ENCODE assay signal across 6 cellular contexts in the genomic region with DNA sequence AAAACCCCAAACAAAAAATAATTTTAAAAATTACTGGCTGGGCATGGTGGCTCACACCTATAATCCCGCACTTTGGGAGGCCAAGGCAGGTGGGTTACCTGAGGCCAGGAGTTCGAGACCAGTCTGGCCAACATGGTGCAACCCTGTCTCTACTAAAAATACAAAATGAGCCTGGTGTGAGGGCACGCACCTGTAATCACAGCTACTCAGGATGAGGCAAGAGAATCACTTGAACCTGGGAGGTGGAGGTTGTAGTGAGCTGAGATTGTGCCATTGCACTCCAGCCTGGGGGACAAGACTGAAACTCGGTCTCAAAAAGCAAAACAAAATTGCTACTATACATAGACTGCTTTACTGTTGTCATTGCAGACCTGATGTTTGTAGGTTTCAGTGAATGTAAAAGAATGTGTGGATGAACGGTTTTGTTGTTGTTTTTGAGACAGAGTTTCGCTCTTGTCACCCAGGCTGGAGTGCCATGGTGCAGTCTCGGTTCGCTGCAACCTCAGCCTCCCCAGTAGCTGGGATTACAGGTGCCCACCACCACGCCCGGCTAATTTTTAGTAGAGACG. TPM values are rescaled to one million over a fixed set of nuclear protein-coding genes. Genes with fewer than 3 reads are reported as not detected.
A peak's percentile ranks its signal among the peaks of the same experiment; 100 is the strongest.
DNase-seq lines count a peak whose midpoint lies in the region; ATAC-seq, FAIRE-seq and TF ChIP-seq lines count a peak whose summit lies in the region.
"Not testable (repeated sequence)": the region's sequence is repeated elsewhere in the genome, so short reads cannot be mapped to it uniquely, and the experiment has no call there.

No MANE protein-coding gene starts in this region.

- not testable (repeated sequence) for H2AFZ ChIP-seq in endothelial cell of umbilical vein (ENCODE audit: low read depth, low read length)

- H3K9me1 ChIP-seq in endothelial cell of umbilical vein (replicated peaks; ENCODE audit: control insufficient read depth, extremely low read depth, insufficient read depth, low read length) = not testable (repeated sequence)

- H3K36me3 Mint-ChIP-seq in WTC11 (peaks cover 42% of the 10 kb centered on the region), nephron progenitor cell (ENCODE audit: low read depth) (peaks cover 75% of the 10 kb centered on the region)
- H3K36me3 Mint-ChIP-seq in activated naive CD4-positive, alpha-beta T cell treated with anti-CD3 and anti-CD28 coated beads, Interleukin-2, amount 50 U/mL, for 24 hours = peaks cover 16% of the 10 kb centered on the region

- H3K4me2 ChIP-seq in A549; endothelial cell of umbilical vein (ENCODE audit: insufficient read depth, low read length): not testable (repeated sequence)

- ATAC-seq in A549, WTC11: not testable (repeated sequence)

- H3K27me3 Mint-ChIP-seq in WTC11 (ENCODE audit: low read depth); activated naive CD4-positive, alpha-beta T cell treated with anti-CD3 and anti-CD28 coated beads, Interleukin-2, amount 50 U/mL, for 24 hours; nephron progenitor cell (ENCODE audit: low read depth, poor library complexity): not testable (repeated sequence)

- not testable (repeated sequence) for H3K27ac ChIP-seq in A549; endothelial cell of umbilical vein (ENCODE audit: insufficient read depth, low read depth, low read length)
- peak overlapping the region; percentile 2; the same call in 1 of the 2 replicates for H3K27ac ChIP-seq in RWPE1

- TF ChIP-seq RAD21 in A549 (conservative IDR thresholded peaks at IDR 0.05 in 1 of 2, IDR thresholded peaks at IDR 0.05 in 1 of 2) = not testable (repeated sequence)

- H3K79me2 ChIP-seq in endothelial cell of umbilical vein (ENCODE audit: control insufficient read depth, insufficient read depth, low read length) = not testable (repeated sequence)

- H3K4me1 Mint-ChIP-seq in WTC11 = not testable (repeated sequence)
- peaks cover 20% of the 10 kb centered on the region for H3K4me1 Mint-ChIP-seq in activated naive CD4-positive, alpha-beta T cell treated with anti-CD3 and anti-CD28 coated beads, Interleukin-2, amount 50 U/mL, for 24 hours
- H3K4me1 Mint-ChIP-seq in nephron progenitor cell = peaks cover 28% of the 10 kb centered on the region

- H3K36me3 ChIP-seq in endothelial cell of umbilical vein (ENCODE audit: control insufficient read depth in 2 of 2, extremely low read depth in 1 of 2, insufficient read depth in 2 of 2, low read length in 2 of 2) = peaks cover 13 to 16% of the 10 kb centered on the region in 2 experiments

- 94% methylated on average over 11 of the region's 11 CpGs for WGBS in A549 (ENCODE audit: missing lambda C conversion rate)

- H3K9me3 Mint-ChIP-seq in WTC11; activated naive CD4-positive, alpha-beta T cell treated with anti-CD3 and anti-CD28 coated beads, Interleukin-2, amount 50 U/mL, for 24 hours; nephron progenitor cell: not testable (repeated sequence)

- BruUV-seq in endothelial cell of umbilical vein (replicated peaks; lab: Mats Ljungman, UMichigan) = not testable (repeated sequence)

- H3K27ac Mint-ChIP-seq in WTC11 (peak overlapping the region; percentile 61; the same call in 1 of the 2 replicates), nephron progenitor cell (peak overlapping the region; percentile 84)
- peak overlapping the region; percentile 0 for H3K27ac Mint-ChIP-seq in activated naive CD4-positive, alpha-beta T cell treated with anti-CD3 and anti-CD28 coated beads, Interleukin-2, amount 50 U/mL, for 24 hours

- POLR2A ChIA-PET in A549 (lab: Yijun Ruan, JAX); RWPE1 (lab: Yijun Ruan, JAX; ENCODE audit: low non-redundant PET); endothelial cell of umbilical vein (lab: Charles Lee): not testable (repeated sequence)
- POLR2A ChIA-PET in WTC11 (lab: Charles Lee) = interaction anchor here (1.2 kb wide), 1 partner anchor 12 kb away, joined by 3 read pairs; no protein-coding TSS in a partner anchor

- H3K4me3 Mint-ChIP-seq in WTC11; activated naive CD4-positive, alpha-beta T cell treated with anti-CD3 and anti-CD28 coated beads, Interleukin-2, amount 50 U/mL, for 24 hours; nephron progenitor cell: not testable (repeated sequence)

- H4K20me1 ChIP-seq in endothelial cell of umbilical vein (replicated peaks; ENCODE audit: control insufficient read depth, extremely low read depth, insufficient read depth, low read length) = not testable (repeated sequence)

- H3K9ac ChIP-seq in endothelial cell of umbilical vein (replicated peaks; ENCODE audit: extremely low read depth, insufficient read depth, low read length) = not testable (repeated sequence)

- H3K9me3 ChIP-seq in A549; endothelial cell of umbilical vein (replicated peaks; ENCODE audit: control insufficient read depth, insufficient read depth, low read length): not testable (repeated sequence)

- not testable (repeated sequence) for TF ChIP-seq POLR2A in A549 (IDR thresholded peaks at IDR 0.05; ENCODE audit: low read length); endothelial cell of umbilical vein (IDR thresholded peaks at IDR 0.05; ENCODE audit: low read depth, low read length)

- not testable (repeated sequence) for H3K27me3 ChIP-seq in endothelial cell of umbilical vein (ENCODE audit: control insufficient read depth in 2 of 2, insufficient read depth in 2 of 2, low read length in 2 of 2)

- H3K4me3 ChIP-seq in A549; endothelial cell of umbilical vein (replicated peaks in 1 of 3; ENCODE audit: insufficient read depth in 1 of 3, low read depth in 1 of 3, low read length in 3 of 3): not testable (repeated sequence)

- intact Hi-C loops in endothelial cell of umbilical vein (cut with micrococcal nuclease) = not testable (repeated sequence)

- CTCF ChIA-PET in A549 (lab: Yijun Ruan, JAX) = interaction anchor here (1.1 kb wide), 2 partner anchors 112 kb away, joined by 4 read pairs; no protein-coding TSS in a partner anchor
- CTCF ChIA-PET in RWPE1 (lab: Yijun Ruan, JAX); WTC11 (lab: Charles Lee); endothelial cell of umbilical vein (lab: Charles Lee): not testable (repeated sequence)

- not testable (repeated sequence) for H3K4me1 ChIP-seq in A549; endothelial cell of umbilical vein (ENCODE audit: control insufficient read depth, extremely low read depth, insufficient read depth, low read length)

- TF ChIP-seq EP300 in A549 (IDR thresholded peaks at IDR 0.05) = not testable (repeated sequence)

- dilution Hi-C loops in endothelial cell of umbilical vein (cut with MboI; ENCODE audit: extremely low pct_ligation_motif_present, low sequenced_read_pairs) = not testable (repeated sequence)

- DNase-seq in A549 (ENCODE audit: low read depth in 1 of 2, low spot score in 1 of 2); RWPE1 (ENCODE audit: low spot score); WTC11 (ENCODE audit: low spot score); endothelial cell of umbilical vein (ENCODE audit: low read depth, low spot score); nephron progenitor cell: not testable (repeated sequence)

- not testable (repeated sequence) for TF ChIP-seq CTCF in A549 (IDR thresholded peaks at IDR 0.05); RWPE1 (conservative IDR thresholded peaks at IDR 0.05; ENCODE audit: low read depth); WTC11 (IDR thresholded peaks at IDR 0.05); endothelial cell of umbilical vein (IDR thresholded peaks at IDR 0.05; ENCODE audit: extremely low read depth in 1 of 2, insufficient read depth in 1 of 2, low read depth in 1 of 2, low read length in 2 of 2); nephron progenitor cell (IDR thresholded peaks at IDR 0.05)

- FAIRE-seq in A549 (lab: Jason Lieb, UNC) = not testable (repeated sequence)
- peak; percentile 18 for FAIRE-seq in endothelial cell of umbilical vein (lab: Jason Lieb, UNC)

TF ChIP-seq in A549, 52 proteins besides CTCF, POLR2A, EP300 and RAD21:
- TF ChIP-seq FOSB (CRISPR knock-in tag; IDR thresholded peaks at IDR 0.05) = peak; percentile 19; the same call in 1 of the 2 replicates

RNA-seq across cellular contexts. Expression of gene CSE1L, which starts 59.0 kb away (rescaled TPM):
- polyA plus RNA-seq in A549 (2011; rRNA removed) (125 and 131 TPM in 2 replicates), A549 (2017; fragmentation: RNase III; extraction: RNeasy Plus Mini Kit Qiagen cat#74134 plus additional on column Dnase treatment) (113 to 132 TPM (median 116 TPM) in 3 replicates), endothelial cell of umbilical vein (26.1 and 35.1 TPM in 2 replicates)
- 37.3 and 40.2 TPM in 2 replicates for polyA plus RNA-seq in A549 (2012; cell fraction: cytosol; rRNA removed)
- 25.3 and 40.7 TPM in 2 replicates for polyA plus RNA-seq in A549 (2012; cell fraction: nucleus; rRNA removed)
- 51.3 and 55.0 TPM in 2 replicates for polyA minus RNA-seq in A549 (2011; rRNA and poly(A)+ RNA removed)
- total RNA-seq in WTC11 (2021) (192 to 211 TPM (median 204 TPM) in 3 replicates), endothelial cell of umbilical vein (109 and 118 TPM in 2 replicates)
- polyA plus RNA-seq in endothelial cell of umbilical vein (2011; cell fraction: cytosol; rRNA removed) = 48.4 and 50.5 TPM in 2 replicates
- 36.9 and 49.6 TPM in 2 replicates for polyA plus RNA-seq in endothelial cell of umbilical vein (2011; cell fraction: nucleus; rRNA removed)
- polyA plus RNA-seq in endothelial cell of umbilical vein (2012) = 67.0 and 119 TPM in 2 replicates
- 39.3 and 44.8 TPM in 2 replicates for polyA minus RNA-seq in endothelial cell of umbilical vein
- 96.6 TPM for polyA minus RNA-seq in endothelial cell of umbilical vein (2011; cell fraction: cytosol; rRNA and poly(A)+ RNA removed)
- polyA minus RNA-seq in endothelial cell of umbilical vein (2011; cell fraction: nucleus; rRNA and poly(A)+ RNA removed) = 27.8 and 52.7 TPM in 2 replicates

Comparison
In these comparisons a context has a peak if more than half of its experiments do, and no peak if none do; other contexts are left out.
1. H3K27ac Mint-ChIP-seq: peak in every context shown above with its lines; median percentile 84 in nephron progenitor cell; 61 in WTC11; 0 in activated naive CD4-positive, alpha-beta T cell treated with anti-CD3 and anti-CD28 coated beads, Interleukin-2, amount 50 U/mL, for 24 hours.